Comparison of ENCODE assay signal across 8 cellular contexts in the genomic region with DNA sequence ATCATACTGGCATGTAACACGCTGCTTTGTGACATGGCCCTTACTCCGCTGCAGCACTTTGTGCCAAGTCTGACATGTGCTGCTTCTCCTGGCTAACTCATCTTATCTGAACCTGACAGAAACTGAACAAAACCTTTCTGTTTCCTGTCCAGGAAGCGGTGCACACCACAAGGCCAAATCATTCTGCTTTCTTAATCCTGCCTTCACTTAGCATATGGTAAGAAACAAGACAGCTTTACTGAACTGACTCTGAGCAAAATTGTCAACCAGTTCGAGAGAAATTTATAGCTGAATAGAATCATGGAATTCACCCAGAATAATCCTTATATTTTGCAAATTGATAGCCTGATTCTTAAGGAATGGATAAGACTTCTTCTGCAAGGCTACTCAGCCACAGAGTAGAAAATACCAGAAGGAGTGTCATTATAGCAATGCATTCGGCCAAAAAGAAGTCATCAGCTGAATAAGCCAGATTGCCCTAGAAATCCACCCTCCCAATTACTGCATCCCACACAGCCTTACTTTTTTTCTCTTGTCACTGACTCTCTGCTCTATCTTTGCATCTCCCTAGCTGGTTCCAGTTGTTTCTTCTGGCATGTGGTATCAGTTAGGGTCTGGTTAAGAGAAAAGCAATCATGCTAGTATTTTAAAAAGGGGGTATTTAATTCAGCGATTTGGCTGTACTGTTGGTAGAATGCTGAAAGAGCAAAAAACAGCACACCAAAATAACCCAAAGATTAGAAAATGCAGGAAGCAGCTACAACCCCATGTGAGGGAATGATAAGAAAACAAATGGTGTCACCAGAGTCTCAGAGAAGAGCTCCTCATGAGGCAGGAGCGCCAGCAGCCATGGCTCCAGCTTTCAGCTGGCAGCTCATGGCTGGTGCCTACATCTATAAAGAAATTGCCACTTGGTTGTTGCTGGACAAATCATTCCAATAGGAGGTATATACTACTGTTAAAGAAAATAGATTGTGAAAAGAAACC. TPM values are rescaled to one million over a fixed set of nuclear protein-coding genes. Genes with fewer than 3 reads are reported as not detected.
DNase-seq lines count a peak whose midpoint lies in the region; ATAC-seq and TF ChIP-seq lines count a peak whose summit lies in the region.

No MANE protein-coding gene starts in this region.

- no peak overlapping the region for H3K27ac Mint-ChIP-seq in activated naive CD4-positive, alpha-beta T cell treated with anti-CD3 and anti-CD28 coated beads for 36 hours
- no peak overlapping the region for H3K27ac Mint-ChIP-seq in natural killer cell treated with Interleukin-12 subunit alpha and Interleukin-12 subunit beta and Interleukin-15 and Interleukin-18, amount 100 ng/mL, for 72 hours

- no peaks in the 10 kb centered on the region for H3K36me3 ChIP-seq in brain microvascular endothelial cell (replicated peaks)

- H3K27me3 ChIP-seq in brain microvascular endothelial cell (replicated peaks) = no peaks in the 10 kb centered on the region

- no peak overlapping the region for H3K4me3 ChIP-seq in NB4 (ENCODE audit: low read depth, low read length)
- no peak overlapping the region for H3K4me3 ChIP-seq in brain microvascular endothelial cell (ENCODE audit: low read depth, low read length)

- H3K9me3 Mint-ChIP-seq in activated naive CD4-positive, alpha-beta T cell treated with anti-CD3 and anti-CD28 coated beads for 36 hours = no peaks in the 10 kb centered on the region
- no peaks in the 10 kb centered on the region for H3K9me3 Mint-ChIP-seq in natural killer cell treated with Interleukin-12 subunit alpha and Interleukin-12 subunit beta and Interleukin-15 and Interleukin-18, amount 100 ng/mL, for 72 hours

- H3K4me1 Mint-ChIP-seq in activated naive CD4-positive, alpha-beta T cell treated with anti-CD3 and anti-CD28 coated beads for 36 hours (ENCODE audit: low read depth) = peaks cover 7% of the 10 kb centered on the region
- H3K4me1 Mint-ChIP-seq in natural killer cell treated with Interleukin-12 subunit alpha and Interleukin-12 subunit beta and Interleukin-15 and Interleukin-18, amount 100 ng/mL, for 72 hours (ENCODE audit: low read depth in 2 of 2) = peaks cover 10 to 11% of the 10 kb centered on the region in 2 donors

- no peaks in the 10 kb centered on the region for H3K36me3 Mint-ChIP-seq in activated naive CD4-positive, alpha-beta T cell treated with anti-CD3 and anti-CD28 coated beads for 36 hours (ENCODE audit: low read depth)
- no peaks in the 10 kb centered on the region for H3K36me3 Mint-ChIP-seq in natural killer cell treated with Interleukin-12 subunit alpha and Interleukin-12 subunit beta and Interleukin-15 and Interleukin-18, amount 100 ng/mL, for 72 hours

- TF ChIP-seq CTCF in NB4 (IDR thresholded peaks at IDR 0.05; ENCODE audit: low read depth, low read length) (no peak), brain microvascular endothelial cell (IDR thresholded peaks at IDR 0.05; ENCODE audit: low read depth, low read length, missing control alignments) (no peak)

- peak; percentile 70 for ATAC-seq in HG02798 (IDR thresholded peaks at IDR 0.05; ENCODE audit: poor library complexity, unreplicated experiment)
- peak; percentile 70 to 76 for ATAC-seq in natural killer cell treated with Interleukin-12 subunit alpha and Interleukin-12 subunit beta and Interleukin-15 and Interleukin-18, amount 100 ng/mL, for 72 hours
- ATAC-seq in activated CD4-positive, CD25-positive, alpha-beta regulatory T cell treated with anti-CD3 and anti-CD28 coated beads, Interleukin-2, amount 50 U/mL, for 24 hours = no peak

- no peak overlapping the region for H3K4me3 Mint-ChIP-seq in activated naive CD4-positive, alpha-beta T cell treated with anti-CD3 and anti-CD28 coated beads for 36 hours
- no peak overlapping the region for H3K4me3 Mint-ChIP-seq in natural killer cell treated with Interleukin-12 subunit alpha and Interleukin-12 subunit beta and Interleukin-15 and Interleukin-18, amount 100 ng/mL, for 72 hours

- intact Hi-C loops in activated naive CD4-positive, alpha-beta T cell treated with anti-CD3 and anti-CD28 coated beads for 36 hours (cut with micrococcal nuclease) = no loop called here

- DNase-seq in activated naive CD4-positive, alpha-beta T cell treated with anti-CD3 and anti-CD28 coated beads for 36 hours = peak; percentile 14
- DNase-seq in activated naive CD4-positive, alpha-beta T cell treated with anti-CD3 and anti-CD28 coated beads, Interleukin-2, amount 50 U/mL, for 16 hours = no peak
- DNase-seq in NB4 (ENCODE audit: low read depth) (peak; percentile 74), nucleus accumbens (lab: John Stamatoyannopoulos, UW) (no peak), brain microvascular endothelial cell (no peak)
- no peak for DNase-seq in natural killer cell treated with Interleukin-12 subunit alpha and Interleukin-12 subunit beta and Interleukin-15 and Interleukin-18, amount 100 ng/mL, for 72 hours (ENCODE audit: low spot score)

- no peak overlapping the region for H3K27ac ChIP-seq in brain microvascular endothelial cell

- H3K27me3 Mint-ChIP-seq in activated naive CD4-positive, alpha-beta T cell treated with anti-CD3 and anti-CD28 coated beads for 36 hours (ENCODE audit: low read depth) = no peaks in the 10 kb centered on the region
- H3K27me3 Mint-ChIP-seq in natural killer cell treated with Interleukin-12 subunit alpha and Interleukin-12 subunit beta and Interleukin-15 and Interleukin-18, amount 100 ng/mL, for 72 hours = peaks cover 0 to 3% of the 10 kb centered on the region in 2 donors

- CTCF ChIA-PET in activated naive CD4-positive, alpha-beta T cell treated with anti-CD3 and anti-CD28 coated beads for 36 hours (lab: Charles Lee) = interaction anchor here (0.7 kb wide), 1 partner anchor 231 kb away, joined by 3 read pairs; no protein-coding TSS in a partner anchor

- TF ChIP-seq POLR2A in NB4 (IDR thresholded peaks at IDR 0.05; ENCODE audit: extremely low read depth, insufficient read length) = no peak

- in situ Hi-C loops in brain microvascular endothelial cell (cut with HindIII; ENCODE audit: low pct_ligation_motif_present, low sequenced_read_pairs) = no loop called here

RNA-seq across cellular contexts. Expression of a gene that starts 41.7 kb away (rescaled TPM):
- not detected for total RNA-seq in activated naive CD4-positive, alpha-beta T cell treated with anti-CD3 and anti-CD28 coated beads for 36 hours
- total RNA-seq in natural killer cell treated with Interleukin-12 subunit alpha and Interleukin-12 subunit beta and Interleukin-15 and Interleukin-18, amount 100 ng/mL, for 72 hours = not detected

Comparison
In these comparisons a context has a peak if more than half of its experiments do, and no peak if none do; other contexts are left out.
1. DNase-seq: peak in activated naive CD4-positive, alpha-beta T cell treated with anti-CD3 and anti-CD28 coated beads for 36 hours (single experiment) and NB4 (single experiment); none in activated naive CD4-positive, alpha-beta T cell treated with anti-CD3 and anti-CD28 coated beads, Interleukin-2, amount 50 U/mL, for 16 hours (single experiment), natural killer cell treated with Interleukin-12 subunit alpha and Interleukin-12 subunit beta and Interleukin-15 and Interleukin-18, amount 100 ng/mL, for 72 hours (single experiment), nucleus accumbens (0 of 56) and brain microvascular endothelial cell (single experiment).
2. ATAC-seq: peak in HG02798 (single experiment) and natural killer cell treated with Interleukin-12 subunit alpha and Interleukin-12 subunit beta and Interleukin-15 and Interleukin-18, amount 100 ng/mL, for 72 hours (2 of 2); none in activated CD4-positive, CD25-positive, alpha-beta regulatory T cell treated with anti-CD3 and anti-CD28 coated beads, Interleukin-2, amount 50 U/mL, for 24 hours (0 of 2).